8 cellular contexts compared by ENCODE assay signal in the genomic region with DNA sequence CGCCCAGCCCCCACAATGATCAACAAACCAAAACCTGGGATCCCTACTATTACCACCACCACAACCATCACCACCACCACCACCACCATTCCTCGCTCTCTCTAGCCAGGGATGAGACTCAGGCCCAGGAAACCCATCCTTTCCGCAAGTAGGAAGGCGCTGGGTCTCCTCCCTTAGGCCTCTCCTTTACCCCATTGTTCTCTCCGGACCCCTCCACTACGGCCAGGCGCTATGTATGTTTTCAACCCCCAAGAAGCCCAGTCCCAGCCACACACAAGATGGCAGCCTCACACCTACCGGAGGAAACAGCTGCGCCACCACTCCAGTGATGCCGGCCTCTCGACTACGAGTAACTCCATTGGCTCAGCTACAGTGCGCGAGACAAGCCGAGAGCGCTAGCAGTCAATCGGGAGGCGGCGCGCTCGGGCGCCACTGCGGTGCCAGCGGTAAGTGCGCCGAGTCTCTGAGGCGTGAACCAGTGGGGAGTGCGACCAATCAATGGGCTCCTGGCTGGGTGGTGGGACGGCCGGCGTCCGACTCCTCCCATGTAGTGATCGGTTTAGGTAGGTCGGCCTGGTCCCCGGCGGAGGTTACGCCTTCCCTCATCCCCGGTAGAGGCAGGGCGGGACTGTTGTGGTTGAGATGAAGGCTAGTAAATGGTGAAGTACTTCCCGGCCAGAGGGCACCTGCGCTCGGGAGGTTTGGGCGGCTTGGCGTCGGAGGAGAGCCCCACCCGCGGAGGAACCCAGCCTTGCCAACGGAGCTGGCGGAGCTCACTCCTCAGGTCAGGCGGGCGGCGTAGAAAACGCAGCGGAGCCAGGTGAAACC.
A peak's percentile ranks its signal among the peaks of the same experiment; 100 is the strongest.
DNase-seq lines count a peak whose midpoint lies in the region; ATAC-seq, FAIRE-seq and TF ChIP-seq lines count a peak whose summit lies in the region.

Gene CAB39L, minus strand, starts transcription at position 376 of the 828 bp plus-strand sequence. CDS start 61,154 bp downstream, outside the sequence.
Gene SETDB2, plus strand, starts transcription at position 586 of the 828 bp plus-strand sequence. CDS start 7,620 bp downstream, outside the sequence.

- DNase-seq in D721Med (ENCODE audit: insufficient read length, low spot score), result peak; percentile 51
- peak; percentile 98 for DNase-seq in activated T-cell treated with anti-CD3 and anti-CD28 coated beads for 24 hours (ENCODE audit: low read depth)
- DNase-seq in epidermal melanocyte (ENCODE audit: insufficient read length, low spot score), result peak; percentile 77
- peak; percentile 98 for DNase-seq in middle frontal gyrus (ENCODE audit: extremely low spot score, low spot score)
- peak; percentile 94 to 98 for DNase-seq in stimulated activated CD8-positive, alpha-beta memory T cell treated with anti-CD3 and anti-CD28 coated beads, Interleukin-2, amount 100 ng/mL, for 48 hours (ENCODE audit: low read depth in 2 of 2)

- H3K9ac ChIP-seq in HUES6 (ENCODE audit: low read length), result peak within 1 kb of the TSS; percentile 89
- H3K9ac ChIP-seq in OCI-LY1 (ENCODE audit: low read length), result peak within 1 kb of the TSS; percentile 84

- peak within 1 kb of the TSS; percentile 90 for H3K4me3 ChIP-seq in HUES6 (ENCODE audit: low read depth, low read length)
- peak within 1 kb of the TSS; percentile 77 for H3K4me3 ChIP-seq in OCI-LY1 (ENCODE audit: low read depth, low read length, poor library complexity, severe bottlenecking)

- peak within 1 kb of the TSS; percentile 79 for H3K4me2 ChIP-seq in OCI-LY1 (ENCODE audit: low read length)

- H3K9me3 ChIP-seq in HUES6 (ENCODE audit: control insufficient read depth, insufficient read depth, low read depth, low read length) (no peaks in the 10 kb centered on the region), OCI-LY1 (ENCODE audit: low read length) (no peaks in the 10 kb centered on the region)

- H3K27me3 ChIP-seq in HUES6 (ENCODE audit: control insufficient read depth, insufficient read depth, low read length) (no peaks in the 10 kb centered on the region), OCI-LY1 (ENCODE audit: insufficient read depth, low read length) (no peaks in the 10 kb centered on the region)

- no peak for TF ChIP-seq CTCF in D721Med (IDR thresholded peaks at IDR 0.05; ENCODE audit: insufficient read depth, missing control alignments)
- peak; percentile 46; the same call in 1 of the 2 replicates for TF ChIP-seq CTCF in OCI-LY1 (IDR thresholded peaks at IDR 0.05; ENCODE audit: low read length)

- H3K27ac ChIP-seq in HUES6 (ENCODE audit: low read depth, low read length) (peak within 1 kb of the TSS; percentile 50), OCI-LY1 (ENCODE audit: low read depth, low read length, poor library complexity, severe bottlenecking) (peak within 1 kb of the TSS; percentile 96)

- H3K4me1 ChIP-seq in HUES6 (ENCODE audit: control insufficient read depth, insufficient read depth, low read length) (peaks cover 8% of the 10 kb centered on the region; the same call in 1 of the 2 replicates), OCI-LY1 (ENCODE audit: insufficient read depth, low read length, severe bottlenecking) (peaks cover 57% of the 10 kb centered on the region)

- H3K36me3 ChIP-seq in HUES6 (ENCODE audit: control insufficient read depth, insufficient read depth, low read length) (no peaks in the 10 kb centered on the region), OCI-LY1 (ENCODE audit: insufficient read depth, low read length) (peaks cover 16% of the 10 kb centered on the region)

- H4K20me1 ChIP-seq in OCI-LY1 (ENCODE audit: insufficient read depth, low read length), result no peaks in the 10 kb centered on the region

- H3F3A ChIP-seq in OCI-LY1 (ENCODE audit: insufficient read depth, low read length), result peaks cover 9% of the 10 kb centered on the region

- peak; percentile 93 for ATAC-seq in GM21423 (IDR thresholded peaks at IDR 0.05; ENCODE audit: unreplicated experiment)

- H3K9me2 ChIP-seq in OCI-LY1 (ENCODE audit: low read depth, low read length), result no peaks in the 10 kb centered on the region

- 0 out of 2 replicates have a peak within 1 kb of the TSS, but pooled peaks have one; percentile 4 for H2AFZ ChIP-seq in OCI-LY1 (ENCODE audit: low read length)

- peaks cover 32% of the 10 kb centered on the region for H3K79me2 ChIP-seq in OCI-LY1 (ENCODE audit: insufficient read depth, low read length)

- FAIRE-seq in D721Med (lab: Jason Lieb, UNC), result no peak

Comparison
In these comparisons a context has a peak if more than half of its experiments do, and no peak if none do; other contexts are left out.
1. Peak in every context shown above with its lines: DNase-seq, ATAC-seq, H3K4me3 ChIP-seq and H3K27ac ChIP-seq.